10 cellular contexts compared by ENCODE assay signal in genomic region chr19:911197-912033, GRCh38. TPM values are rescaled to one million over a fixed set of nuclear protein-coding genes. Genes with fewer than 3 reads are reported as not detected.
DNase-seq lines count a peak whose midpoint lies in the region; ATAC-seq and TF ChIP-seq lines count a peak whose summit lies in the region.
"Had no signal": no experiment of that assay in that cellular context is flagged by ENCODE, and none has a peak within 500 bp of the region (broad histone marks: within the 10 kb centered on the region; RNA-seq: fewer than 3 reads in every experiment).

No MANE protein-coding gene starts in this region.

- peak overlapping the region; percentile 71 for H3K4me3 Mint-ChIP-seq in HFFc6
- H3K4me3 Mint-ChIP-seq in neural progenitor cell = peak overlapping the region; percentile 88

- H2AFZ ChIP-seq in neural progenitor cell (replicated peaks) = no peak overlapping the region

- H3K4me1 ChIP-seq in neural progenitor cell = peaks cover 4% of the 10 kb centered on the region

- DNase-seq in HFFc6 (no peak), brain microvascular endothelial cell (no peak), neural progenitor cell (ENCODE audit: low spot score) (no peak), glomerular visceral epithelial cell (ENCODE audit: extremely low spot score) (no peak)
- DNase-seq: foreskin melanocyte, HCEC 1CT had no signal

- no peak overlapping the region for H3K9ac ChIP-seq in neural progenitor cell

- peaks cover 49% of the 10 kb centered on the region for H4K20me1 ChIP-seq in neural progenitor cell (ENCODE audit: low read depth)

- TF ChIP-seq CTCF in HFFc6 (IDR thresholded peaks at IDR 0.05) = no peak
- TF ChIP-seq CTCF in brain microvascular endothelial cell (IDR thresholded peaks at IDR 0.05; ENCODE audit: low read depth, low read length, missing control alignments) = no peak
- no peak for TF ChIP-seq CTCF in neural progenitor cell (IDR thresholded peaks at IDR 0.05)

- H3K4me1 Mint-ChIP-seq in HFFc6 (ENCODE audit: low read depth) (peaks cover 11% of the 10 kb centered on the region), neural progenitor cell (no peaks in the 10 kb centered on the region)

- H3K27me3 Mint-ChIP-seq in HFFc6 (ENCODE audit: insufficient read depth) (no peaks in the 10 kb centered on the region; the same call in 1 of the 2 replicates), neural progenitor cell (ENCODE audit: insufficient read depth, low read depth) (peaks cover 6% of the 10 kb centered on the region)

- in situ Hi-C loops in brain microvascular endothelial cell (cut with HindIII; ENCODE audit: low pct_ligation_motif_present, low sequenced_read_pairs) = no loop called here

- H3K27me3 ChIP-seq in brain microvascular endothelial cell (replicated peaks) (no peaks in the 10 kb centered on the region), neural progenitor cell (peaks cover 29% of the 10 kb centered on the region)

- ATAC-seq in GM18909 (IDR thresholded peaks at IDR 0.05; ENCODE audit: poor library complexity, unreplicated experiment) (no peak), GM21576 (IDR thresholded peaks at IDR 0.05; ENCODE audit: unreplicated experiment) (no peak)

- peak overlapping the region; percentile 38 for H3K4me2 ChIP-seq in neural progenitor cell

- H3K4me3 ChIP-seq in brain microvascular endothelial cell (ENCODE audit: low read depth, low read length) (peak overlapping the region; percentile 39), neural progenitor cell (no peak overlapping the region)

- H3K27ac ChIP-seq in brain microvascular endothelial cell (no peak overlapping the region), neural progenitor cell (no peak overlapping the region)

- H3K27ac Mint-ChIP-seq in HFFc6 (0 out of 2 replicates have a peak overlapping the region, but pooled peaks have one; percentile 31), neural progenitor cell (no peak overlapping the region)

- no peaks in the 10 kb centered on the region for H3K36me3 ChIP-seq in brain microvascular endothelial cell (replicated peaks)
- no peaks in the 10 kb centered on the region for H3K36me3 ChIP-seq in neural progenitor cell
- H3K36me3 ChIP-seq: upper lobe of left lung had no signal

- no peaks in the 10 kb centered on the region for H3K36me3 Mint-ChIP-seq in HFFc6 (ENCODE audit: low read depth)
- H3K36me3 Mint-ChIP-seq in neural progenitor cell = no peaks in the 10 kb centered on the region

- H3K9me3 ChIP-seq in neural progenitor cell (ENCODE audit: low read depth) = no peaks in the 10 kb centered on the region
- H3K9me3 ChIP-seq: upper lobe of left lung had no signal

- H3K9me3 Mint-ChIP-seq in HFFc6 (no peaks in the 10 kb centered on the region), neural progenitor cell (no peaks in the 10 kb centered on the region)

- H3F3A ChIP-seq in neural progenitor cell (ENCODE audit: low read depth) = peaks cover 30% of the 10 kb centered on the region

- H3K79me2 ChIP-seq in neural progenitor cell (ENCODE audit: low read depth) = peaks cover 58% of the 10 kb centered on the region

RNA-seq across cellular contexts. Expression of gene R3HDM4, which starts 1.6 kb away (rescaled TPM):
- total RNA-seq in HFFc6 (2021; fragmentation: NEBNext Ultra II Directional; extraction: Animal tissue kit (Norgen Biotek cat#: 25700)) = 10 to 100 TPM; 41.9 to 53.4 (median 45.9) TPM
- 22.7 and 58.2 TPM in 2 replicates for total RNA-seq in neural progenitor cell (ENCODE audit: low replicate concordance)

RNA-seq across cellular contexts. Expression of gene KISS1R, which starts 5.7 kb away (rescaled TPM):
- not detected for total RNA-seq in HFFc6 (2021; fragmentation: NEBNext Ultra II Directional; extraction: Animal tissue kit (Norgen Biotek cat#: 25700))
- total RNA-seq in neural progenitor cell (ENCODE audit: low replicate concordance) = 0.77 TPM in 1 of 2 replicates, not detected in the other
- total RNA-seq: LHCN-M2, upper lobe of left lung had no signal

RNA-seq across cellular contexts. Expression of gene ARID3A, which starts 14.4 kb away (rescaled TPM):
- total RNA-seq in HFFc6 (2021; fragmentation: NEBNext Ultra II Directional; extraction: Animal tissue kit (Norgen Biotek cat#: 25700)) = 10 to 100 TPM; 35.1 to 44.2 (median 38.4) TPM
- total RNA-seq in neural progenitor cell (ENCODE audit: low replicate concordance) = 25.5 and 68.7 TPM in 2 replicates

RNA-seq across cellular contexts. Expression of gene RNU6-9, which starts 18.1 kb away (rescaled TPM):
- not detected for total RNA-seq in HFFc6 (2021; fragmentation: NEBNext Ultra II Directional; extraction: Animal tissue kit (Norgen Biotek cat#: 25700))
- not detected in 2 replicates for total RNA-seq in neural progenitor cell (ENCODE audit: low replicate concordance)
- total RNA-seq: LHCN-M2, upper lobe of left lung had no signal

RNA-seq across cellular contexts. Expression of gene MED16, which starts 18.4 kb away (rescaled TPM):
- total RNA-seq in HFFc6 (2021; fragmentation: NEBNext Ultra II Directional; extraction: Animal tissue kit (Norgen Biotek cat#: 25700)) = 10 to 100 TPM; 58.1 to 91.0 (median 70.9) TPM
- total RNA-seq in neural progenitor cell (ENCODE audit: low replicate concordance) = 14.4 and 46.9 TPM in 2 replicates
